Comparison of ENCODE assay signal across 21 cellular contexts in the genomic region with DNA sequence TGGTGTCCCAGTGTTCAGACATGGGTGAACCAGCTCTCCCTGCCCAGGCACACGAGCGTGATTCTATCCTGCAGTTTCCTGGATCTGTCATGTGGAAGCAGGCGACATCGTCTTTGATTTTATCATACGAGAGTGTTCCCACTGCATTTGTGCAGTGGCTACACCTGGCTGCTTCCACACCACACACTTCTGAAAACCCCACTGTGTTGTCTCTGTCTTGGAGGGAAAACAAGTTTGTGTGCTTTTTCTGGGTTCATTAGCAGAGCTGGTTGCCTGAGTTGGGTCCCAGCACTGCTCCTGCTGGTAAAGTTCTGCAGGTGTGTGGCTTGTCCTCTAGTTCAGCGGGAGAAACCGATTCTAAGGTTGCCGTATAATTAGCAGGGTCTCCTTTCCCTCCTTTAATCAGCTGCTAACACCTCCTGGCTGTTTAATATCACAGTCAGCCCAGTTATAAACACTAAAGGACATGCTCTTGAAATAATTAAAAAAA. TPM values are rescaled to one million over a fixed set of nuclear protein-coding genes. Genes with fewer than 3 reads are reported as not detected.
"Had no signal": no experiment of that assay in that cellular context is flagged by ENCODE, and none has a peak within 500 bp of the region (broad histone marks: within the 10 kb centered on the region; RNA-seq: fewer than 3 reads in every experiment).

No MANE protein-coding gene starts in this region.

- DNase-seq: activated CD4-positive, alpha-beta T cell treated with anti-CD3 and anti-CD28 coated beads for 1 hour; activated CD4-positive, alpha-beta T cell treated with anti-CD3 and anti-CD28 coated beads, Interleukin-2, amount 50 U/mL, for 1 hour; activated CD8-positive, alpha-beta T cell treated with anti-CD3 and anti-CD28 coated beads, Interleukin-2, amount 10 ng/mL, durations not matched to agents 7 days and 5 days; activated gamma-delta T cell treated with Interleukin-2 at 50 U/mL for 16 hours; adrenal gland; brain microvascular endothelial cell; colonic mucosa; dorsolateral prefrontal cortex; effector memory CD8-positive, alpha-beta T cell; heart left ventricle; islet precursor cell; left cardiac atrium; ovary; psoas muscle; stimulated activated CD4-positive, alpha-beta T cell treated with anti-CD3 and anti-CD28 coated beads, Interleukin-12 subunit alpha, Interleukin-12 subunit beta, amount 100 ng/mL, for 4 hours; T-helper 1 cell; upper lobe of left lung had no signal

- H3K27me3 ChIP-seq: adrenal gland, ascending aorta, colonic mucosa, esophagus muscularis mucosa, ovary, right atrium auricular region, upper lobe of left lung had no signal

- H3K36me3 ChIP-seq: adrenal gland, ascending aorta, brain microvascular endothelial cell, colonic mucosa, esophagus muscularis mucosa, heart left ventricle, neutrophil, ovary, right atrium auricular region, upper lobe of left lung had no signal

- ATAC-seq: activated CD8-positive, alpha-beta T cell treated with anti-CD3 and anti-CD28 coated beads, Interleukin-2, amount 10 ng/mL, durations not matched to agents 7 days and 5 days; effector memory CD8-positive, alpha-beta T cell; heart left ventricle; left cardiac atrium; psoas muscle had no signal

- H3K4me3 ChIP-seq: adrenal gland, ascending aorta, colonic mucosa, dorsolateral prefrontal cortex, esophagus muscularis mucosa, heart left ventricle, ovary, psoas muscle, right atrium auricular region, upper lobe of left lung had no signal

- H3K27ac ChIP-seq: adrenal gland, ascending aorta, brain microvascular endothelial cell, colonic mucosa, esophagus muscularis mucosa, heart left ventricle, neutrophil, ovary, psoas muscle, right atrium auricular region, upper lobe of left lung had no signal

- H3K4me1 ChIP-seq: adrenal gland, ascending aorta, colonic mucosa, heart left ventricle, psoas muscle, right atrium auricular region had no signal

- H3K9me3 ChIP-seq: adrenal gland, ascending aorta, colonic mucosa, esophagus muscularis mucosa, heart left ventricle, neutrophil, ovary, psoas muscle, right atrium auricular region, upper lobe of left lung had no signal

RNA-seq across cellular contexts. Expression of a gene that starts 58.5 kb away (rescaled TPM):
- total RNA-seq: activated CD8-positive, alpha-beta T cell treated with anti-CD3 and anti-CD28 coated beads, Interleukin-2, amount 10 ng/mL, durations not matched to agents 7 days and 5 days had no signal
